ENCODE assay signal across 8 cellular contexts in genomic region chr19:8832132-8833021, GRCh38. TPM values are rescaled to one million over a fixed set of nuclear protein-coding genes. Genes with fewer than 3 reads are reported as not detected.
DNase-seq lines count a peak whose midpoint lies in the region; ATAC-seq and TF ChIP-seq lines count a peak whose summit lies in the region.

Gene MBD3L1 (plus strand): TSS chr19:8832377. CDS start chr19:8842679, 10,302 bp downstream.
Gene ZNF558 (minus strand): TSS chr19:8832304. CDS start chr19:8822659, 9,645 bp downstream.

- H3K4me3 ChIP-seq in adrenal gland (peak within 1 kb of the TSS; percentile 6 to 97 (median 83)), heart left ventricle (peak within 1 kb of the TSS; percentile 74 to 98 (median 90)), upper lobe of right lung (peak within 1 kb of the TSS; percentile 92)

- ATAC-seq in HG02610 (IDR thresholded peaks at IDR 0.05; ENCODE audit: unreplicated experiment), result peak; percentile 93
- peak; percentile 97 to 98 (median 98) for ATAC-seq in heart left ventricle
- peak; percentile 95 for ATAC-seq in upper lobe of right lung

- WGBS in adrenal gland, 4 donors, result 0 to 2% (median 1%) methylated on average over 8 to 78 of the region's 78 CpGs
- 0 to 7% (median 1%) methylated on average over 11 to 78 of the region's 78 CpGs for WGBS in heart left ventricle, 4 donors

- TF ChIP-seq CTCF in GM10248 (IDR thresholded peaks at IDR 0.05; ENCODE audit: control extremely low read depth, extremely low read depth, low read depth, missing control alignments) (peak; percentile 51), adrenal gland (IDR thresholded peaks at IDR 0.05) (peak in 2 of 6 experiments; percentile 10 to 22), heart left ventricle (IDR thresholded peaks at IDR 0.05) (peak in 10 of 12 donors; percentile 11 to 70 (median 42)), upper lobe of right lung (IDR thresholded peaks at IDR 0.05) (peak; percentile 50)

- POLR2A ChIA-PET in GM10248 (lab: Yijun Ruan, JAX), result interaction anchor here (0.6 kb wide), 1 partner anchor 1001 kb away, joined by 4 read pairs; no protein-coding TSS in a partner anchor

- H3K36me3 ChIP-seq in adrenal gland (replicated peaks in 1 of 2) (no peaks in the 10 kb centered on the region), heart left ventricle (peaks cover 0 to 31% (median 15%) of the 10 kb centered on the region in 9 donors), upper lobe of right lung (peaks cover 15% of the 10 kb centered on the region)

- H3K4me1 ChIP-seq in adrenal gland (replicated peaks in 1 of 2), result peaks cover 6% of the 10 kb centered on the region in 2 donors
- H3K4me1 ChIP-seq in heart left ventricle, result peaks cover 0 to 12% (median 9%) of the 10 kb centered on the region in 12 donors
- H3K4me1 ChIP-seq in upper lobe of right lung, result peaks cover 7% of the 10 kb centered on the region

- CTCF ChIA-PET in GM10248 (lab: Yijun Ruan, JAX), result interaction anchor here (0.8 to 1.1 kb wide), 2 partner anchors 11 to 33 kb away, joined by 3 read pairs; no protein-coding TSS in a partner anchor

- H3K9me3 ChIP-seq in adrenal gland (replicated peaks in 1 of 3), result no peaks in the 10 kb centered on the region
- H3K9me3 ChIP-seq in heart left ventricle, result peaks cover 0 to 6% (median 0%) of the 10 kb centered on the region in 12 donors
- no peaks in the 10 kb centered on the region for H3K9me3 ChIP-seq in upper lobe of right lung

- H3K27ac ChIP-seq in adrenal gland (peak within 1 kb of the TSS; percentile 84 to 97 (median 92)), heart left ventricle (peak within 1 kb of the TSS; percentile 31 to 98 (median 94)), upper lobe of right lung (peak within 1 kb of the TSS; percentile 94)

- H3K27me3 ChIP-seq in adrenal gland (no peaks in the 10 kb centered on the region), heart left ventricle (no peaks in the 10 kb centered on the region), upper lobe of right lung (no peaks in the 10 kb centered on the region)

- peak; percentile 93 for DNase-seq in GM10248 (ENCODE audit: extremely low spot score)
- DNase-seq in NCI-H1092 treated with DMSO at 0.1 percent for 48 hours (lab: John Stamatoyannopoulos, UW), result peak; percentile 96
- peak; percentile 98 for DNase-seq in SW480 (ENCODE audit: low spot score)
- peak; percentile 96 to 100 (median 99) for DNase-seq in adrenal gland
- peak; percentile 99 to 100 (median 99) for DNase-seq in heart left ventricle
- peak; percentile 96 to 100 (median 99) for DNase-seq in posterior cingulate gyrus
- DNase-seq in upper lobe of right lung, result peak; percentile 100

- TF ChIP-seq POLR2A in adrenal gland (IDR thresholded peaks at IDR 0.05), result peak; percentile 74 to 77
- TF ChIP-seq POLR2A in heart left ventricle (IDR thresholded peaks at IDR 0.05), result peak in 1 of 2 donors; percentile 82

- intact Hi-C loops in adrenal gland (cut with DNase I) (no loop called here), heart left ventricle (cut with DNase I) (loop anchor here in 1 of 10 donors (10.0 kb wide), 1 partner anchor 1768 kb away; the partner anchor contains the start of gene ZNF557), posterior cingulate gyrus (cut with DNase I) (no loop called here), upper lobe of right lung (cut with DNase I) (no loop called here)

RNA-seq across cellular contexts. Expression of gene MBD3L1, which starts in this region (rescaled TPM):
- total RNA-seq in adrenal gland, result not detected
- not detected for polyA plus RNA-seq in adrenal gland
- total RNA-seq in heart left ventricle, result not detected
- polyA plus RNA-seq in heart left ventricle, result not detected
- not detected for total RNA-seq in upper lobe of right lung

RNA-seq across cellular contexts. Expression of gene ZNF558, which starts in this region (rescaled TPM):
- total RNA-seq in adrenal gland (10 to 100 TPM; 22.3 to 39.9 (median 27.3) TPM), heart left ventricle (10 to 100 TPM in 6 of 9 donors, 1 to 10 TPM in 3; 7.2 to 16.2 (median 11.2) TPM), upper lobe of right lung (27.6 TPM)
- polyA plus RNA-seq in adrenal gland (10 to 100 TPM; 15.3 to 24.6 (median 20.6) TPM), heart left ventricle (10 to 100 TPM in 1 of 2 donors, 1 to 10 TPM in 1; 5.0 to 12.5 TPM)

Comparison
In these comparisons a context has a peak if more than half of its experiments do, and no peak if none do; other contexts are left out.
1. Peak in every context shown above with its lines: DNase-seq, ATAC-seq, H3K4me3 ChIP-seq and H3K27ac ChIP-seq.